Comparison of ENCODE assay signal across 18 cellular contexts in the genomic region with DNA sequence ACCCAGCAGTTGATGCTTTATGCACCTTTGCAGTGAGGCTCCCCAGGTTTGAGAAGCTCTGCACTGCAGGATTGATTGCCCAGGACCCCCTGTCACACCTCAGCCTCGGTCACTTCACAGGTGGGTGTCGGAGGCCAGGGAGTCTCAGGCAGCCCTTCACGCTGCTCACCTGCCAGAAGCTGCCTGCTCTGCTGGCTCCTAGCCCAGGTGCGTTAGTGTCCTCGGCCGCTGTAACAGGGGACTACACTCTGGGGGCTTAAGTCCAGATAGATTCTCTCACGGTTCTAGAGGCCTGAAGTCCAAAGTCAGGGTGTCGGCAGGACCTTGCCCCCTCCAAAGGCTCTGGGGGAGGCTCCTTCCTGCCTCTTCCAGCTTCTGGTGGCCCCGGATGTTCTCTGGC.
DNase-seq lines count a peak whose midpoint lies in the region; ATAC-seq and TF ChIP-seq lines count a peak whose summit lies in the region.
"Had no signal": no experiment of that assay in that cellular context is flagged by ENCODE, and none has a peak within 500 bp of the region (broad histone marks: within the 10 kb centered on the region; RNA-seq: fewer than 3 reads in every experiment).

No MANE protein-coding gene starts in this region.

- peak overlapping the region; percentile 27 for H4K91ac ChIP-seq in mesenchymal stem cell (ENCODE audit: low read length)

- no peak overlapping the region for H3K14ac ChIP-seq in mesenchymal stem cell (ENCODE audit: low read length in 2 of 2)

- no peak overlapping the region for H2BK15ac ChIP-seq in mesenchymal stem cell (ENCODE audit: low read depth, poor library complexity, severe bottlenecking)

- H3K18ac ChIP-seq in mesenchymal stem cell (ENCODE audit: low read depth in 1 of 2, low read length in 2 of 2), result no peak overlapping the region

- H3K4ac ChIP-seq in mesenchymal stem cell (ENCODE audit: low read depth in 1 of 2, low read length in 2 of 2), result no peak overlapping the region

- TF ChIP-seq EP300 in sigmoid colon (IDR thresholded peaks at IDR 0.05), result no peak

- no peak overlapping the region for H2AK5ac ChIP-seq in mesenchymal stem cell (ENCODE audit: low read length, severe bottlenecking)

- no peak overlapping the region for H3K23ac ChIP-seq in mesenchymal stem cell (ENCODE audit: low read length in 2 of 2)

- WGBS in mesenchymal stem cell, result 71% methylated on average over 9 of the region's 9 CpGs
- 42 to 74% methylated on average over 9 of the region's 9 CpGs for WGBS in sigmoid colon, 2 donors

- no peaks in the 10 kb centered on the region; the same call in 1 of the 2 replicates for H3K27me3 ChIP-seq in H7 (ENCODE audit: control insufficient read depth, insufficient read depth, low read length)
- peaks cover 0 to 19% of the 10 kb centered on the region in 2 experiments for H3K27me3 ChIP-seq in mesenchymal stem cell (ENCODE audit: control insufficient read depth in 1 of 2, insufficient read depth in 1 of 2, low read length in 2 of 2)
- peaks cover 0 to 33% (median 0%) of the 10 kb centered on the region in 3 donors for H3K27me3 ChIP-seq in sigmoid colon

- H3K27ac ChIP-seq in mesenchymal stem cell (ENCODE audit: low read length, poor library complexity, severe bottlenecking), result no peak overlapping the region
- no peak overlapping the region for H3K27ac ChIP-seq in sigmoid colon
- H3K27ac ChIP-seq: GM23248 had no signal

- DNase-seq in H7, result peak; percentile 20
- peak; percentile 26 for DNase-seq in NCI-H69 (lab: John Stamatoyannopoulos, UW)
- DNase-seq in mesenchymal stem cell, result no peak
- peak; percentile 39 for DNase-seq in sigmoid colon
- no peak for DNase-seq in activated T-cell treated with anti-CD3 and anti-CD28 coated beads, Interleukin-2, amount 50 U/mL, for 1 hour
- no peak for DNase-seq in stimulated activated CD8-positive, alpha-beta memory T cell treated with anti-CD3 and anti-CD28 coated beads, Interleukin-4, amount 100 ng/mL, for 48 hours
- DNase-seq: C1 segment of cervical spinal cord; Calu3; CD4-positive, alpha-beta memory T cell; COR-L47; DMS53; DMS79 treated with DMSO at 0.1 percent for 48 hours; GF-D8; GM23248; H9 had no signal

- no peak overlapping the region for H3K4me2 ChIP-seq in mesenchymal stem cell (ENCODE audit: low read length, poor library complexity, severe bottlenecking)

- no peak overlapping the region for H2BK120ac ChIP-seq in mesenchymal stem cell (ENCODE audit: low read depth, low read length)

- H4K8ac ChIP-seq in mesenchymal stem cell (ENCODE audit: low read length), result no peak overlapping the region

- no peak overlapping the region for H2BK12ac ChIP-seq in mesenchymal stem cell (ENCODE audit: low read length in 2 of 2)

- H2AFZ ChIP-seq in mesenchymal stem cell (ENCODE audit: low read depth, low read length), result no peak overlapping the region
- H2AFZ ChIP-seq: GM23248 had no signal

- no peak overlapping the region for H3K9ac ChIP-seq in mesenchymal stem cell (ENCODE audit: low read length)
- H3K9ac ChIP-seq: GM23248 had no signal

- H2BK5ac ChIP-seq in mesenchymal stem cell (ENCODE audit: low read depth, low read length, poor library complexity, severe bottlenecking), result no peak overlapping the region

- no peaks in the 10 kb centered on the region for H3K4me1 ChIP-seq in mesenchymal stem cell (ENCODE audit: control insufficient read depth, insufficient read depth, low read depth, low read length)
- H3K4me1 ChIP-seq in sigmoid colon, result no peaks in the 10 kb centered on the region

- no peak for TF ChIP-seq POLR2A in sigmoid colon (IDR thresholded peaks at IDR 0.05)

- H3K36me3 ChIP-seq in H7 (replicated peaks; ENCODE audit: control insufficient read depth, insufficient read depth, low read length) (no peaks in the 10 kb centered on the region), mesenchymal stem cell (ENCODE audit: control insufficient read depth in 1 of 2, insufficient read depth in 2 of 2, low read depth in 1 of 2, low read length in 2 of 2) (no peaks in the 10 kb centered on the region), sigmoid colon (no peaks in the 10 kb centered on the region)

- ATAC-seq in GM21619 (IDR thresholded peaks at IDR 0.05; ENCODE audit: unreplicated experiment) (no peak), GM19463 (IDR thresholded peaks at IDR 0.05; ENCODE audit: unreplicated experiment) (no peak)
- ATAC-seq: HCT116 had no signal

- intact Hi-C loops in sigmoid colon (cut with DNase I), result no loop called here

- no peak overlapping the region for H3K4me3 ChIP-seq in H7 (ENCODE audit: insufficient read depth, low read depth, low read length)
- no peak overlapping the region for H3K4me3 ChIP-seq in mesenchymal stem cell (ENCODE audit: insufficient read depth in 1 of 2, low read depth in 1 of 2, low read length in 2 of 2)
- H3K4me3 ChIP-seq in sigmoid colon, result no peak overlapping the region
- H3K4me3 ChIP-seq: GM23248 had no signal

- no peaks in the 10 kb centered on the region for H3K79me1 ChIP-seq in mesenchymal stem cell (replicated peaks; ENCODE audit: low read length, poor library complexity, severe bottlenecking)

- TF ChIP-seq CTCF in sigmoid colon (IDR thresholded peaks at IDR 0.05), result no peak

- no peaks in the 10 kb centered on the region for H3K9me3 ChIP-seq in mesenchymal stem cell (ENCODE audit: control insufficient read depth, low read length)
- H3K9me3 ChIP-seq in sigmoid colon, result no peaks in the 10 kb centered on the region

Comparison
In these comparisons a context has a peak if more than half of its experiments do, and no peak if none do; other contexts are left out.
1. DNase-seq: peak in H7 (single experiment), NCI-H69 (single experiment) and sigmoid colon (single experiment); none in mesenchymal stem cell (single experiment), activated T-cell treated with anti-CD3 and anti-CD28 coated beads, Interleukin-2, amount 50 U/mL, for 1 hour (single experiment) and stimulated activated CD8-positive, alpha-beta memory T cell treated with anti-CD3 and anti-CD28 coated beads, Interleukin-4, amount 100 ng/mL, for 48 hours (single experiment).